19 cellular contexts compared by ENCODE assay signal in the genomic region with DNA sequence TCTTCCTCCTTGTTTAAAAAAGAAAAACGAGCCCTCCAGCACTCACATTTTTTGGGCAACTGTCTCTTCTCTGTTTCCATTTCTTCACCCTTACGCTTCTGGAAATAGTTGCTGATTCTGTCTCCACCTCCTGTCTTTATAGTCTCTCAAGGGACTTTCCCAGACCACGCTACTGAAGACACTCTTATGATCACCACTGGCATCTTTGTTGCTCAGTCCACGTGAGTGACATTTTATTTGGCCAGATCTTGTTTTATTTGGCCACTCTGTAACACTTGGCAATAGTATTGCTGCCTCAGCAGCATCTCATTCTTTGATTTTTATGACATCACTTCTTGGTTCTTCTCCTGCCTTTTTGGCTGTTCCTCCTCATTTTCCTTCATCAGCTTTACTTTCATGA. TPM values are rescaled to one million over a fixed set of nuclear protein-coding genes. Genes with fewer than 3 reads are reported as not detected.
DNase-seq lines count a peak whose midpoint lies in the region; ATAC-seq and TF ChIP-seq lines count a peak whose summit lies in the region.
"Had no signal": no experiment of that assay in that cellular context is flagged by ENCODE, and none has a peak within 500 bp of the region (broad histone marks: within the 10 kb centered on the region; RNA-seq: fewer than 3 reads in every experiment).

No MANE protein-coding gene starts in this region.

- no peak overlapping the region for H3K27ac Mint-ChIP-seq in activated CD8-positive, alpha-beta T cell treated with anti-CD3 and anti-CD28 coated beads for 36 hours
- H3K27ac Mint-ChIP-seq in activated CD8-positive, alpha-beta T cell treated with anti-CD3 and anti-CD28 coated beads, Interleukin-2, amount 10 ng/mL, durations not matched to agents 7 days and 5 days, result no peak overlapping the region
- H3K27ac Mint-ChIP-seq: dendritic cell treated with granulocyte-macrophage colony-stimulating factor and Interleukin-4, amounts not matched to agents 40 ng/mL and 50 ng/mL, for 4 days had no signal

- H2BK12ac ChIP-seq in trophoblast cell (ENCODE audit: low read length), result no peak overlapping the region

- H3K9me3 ChIP-seq in aorta (ENCODE audit: control insufficient read depth, low read length) (no peaks in the 10 kb centered on the region), trophoblast cell (ENCODE audit: insufficient read depth, low read depth, low read length) (no peaks in the 10 kb centered on the region)

- intact Hi-C loops in activated CD8-positive, alpha-beta T cell treated with anti-CD3 and anti-CD28 coated beads for 36 hours (cut with micrococcal nuclease), result no loop called here
- intact Hi-C loops in aorta (cut with DNase I), result no loop called here

- no peaks in the 10 kb centered on the region for H3K36me3 Mint-ChIP-seq in activated CD8-positive, alpha-beta T cell treated with anti-CD3 and anti-CD28 coated beads for 36 hours (ENCODE audit: low read depth)
- H3K36me3 Mint-ChIP-seq in activated CD8-positive, alpha-beta T cell treated with anti-CD3 and anti-CD28 coated beads, Interleukin-2, amount 10 ng/mL, durations not matched to agents 7 days and 5 days (ENCODE audit: low read depth), result peaks cover 3% of the 10 kb centered on the region

- no peak overlapping the region for H3K14ac ChIP-seq in trophoblast cell (ENCODE audit: low read length)

- no peaks in the 10 kb centered on the region for H3K79me2 ChIP-seq in trophoblast cell (ENCODE audit: control insufficient read depth, insufficient read depth, low read length, poor library complexity)

- peaks cover 19% of the 10 kb centered on the region for H3K27me3 Mint-ChIP-seq in activated CD8-positive, alpha-beta T cell treated with anti-CD3 and anti-CD28 coated beads for 36 hours
- peaks cover 43% of the 10 kb centered on the region for H3K27me3 Mint-ChIP-seq in activated CD8-positive, alpha-beta T cell treated with anti-CD3 and anti-CD28 coated beads, Interleukin-2, amount 10 ng/mL, durations not matched to agents 7 days and 5 days (ENCODE audit: low read depth)
- H3K27me3 Mint-ChIP-seq: dendritic cell treated with granulocyte-macrophage colony-stimulating factor and Interleukin-4, amounts not matched to agents 40 ng/mL and 50 ng/mL, for 4 days had no signal

- peaks cover 17% of the 10 kb centered on the region for H3K4me1 Mint-ChIP-seq in activated CD8-positive, alpha-beta T cell treated with anti-CD3 and anti-CD28 coated beads for 36 hours (ENCODE audit: low read depth)
- H3K4me1 Mint-ChIP-seq in activated CD8-positive, alpha-beta T cell treated with anti-CD3 and anti-CD28 coated beads, Interleukin-2, amount 10 ng/mL, durations not matched to agents 7 days and 5 days (ENCODE audit: low read depth), result peaks cover 22% of the 10 kb centered on the region

- POLR2A ChIA-PET in activated CD8-positive, alpha-beta T cell treated with anti-CD3 and anti-CD28 coated beads for 36 hours (lab: Charles Lee), result no interaction called here
- POLR2A ChIA-PET in activated CD8-positive, alpha-beta T cell treated with anti-CD3 and anti-CD28 coated beads, Interleukin-2, amount 10 ng/mL, durations not matched to agents 7 days and 5 days (lab: Charles Lee), result no interaction called here

- H4K8ac ChIP-seq in trophoblast cell (ENCODE audit: low read depth, low read length), result no peak overlapping the region

- WGBS in aorta, 2 donors, result 2 to 3% methylated on average over 4 of the region's 4 CpGs
- WGBS in trophoblast cell (ENCODE audit: extremely low coverage, insufficient coverage, insufficient read length), result no CpG with 5 or more reads among the region's 4 CpGs

- no peak overlapping the region for H3K4me2 ChIP-seq in trophoblast cell (ENCODE audit: low read length)

- H3K9ac ChIP-seq in trophoblast cell (ENCODE audit: low read length), result no peak overlapping the region

- H3K27me3 ChIP-seq in aorta (ENCODE audit: control insufficient read depth in 1 of 2, insufficient read depth in 2 of 2, low read length in 1 of 2) (no peaks in the 10 kb centered on the region), trophoblast cell (ENCODE audit: insufficient read depth, low read length) (no peaks in the 10 kb centered on the region)

- H3K27ac ChIP-seq in aorta (ENCODE audit: low read depth in 1 of 2, low read length in 2 of 2) (no peak overlapping the region), trophoblast cell (ENCODE audit: low read depth, low read length) (no peak overlapping the region)

- no peak overlapping the region for H3K4ac ChIP-seq in trophoblast cell (ENCODE audit: low read depth, low read length)

- TF ChIP-seq CTCF in activated CD8-positive, alpha-beta T cell treated with anti-CD3 and anti-CD28 coated beads for 36 hours (IDR thresholded peaks at IDR 0.05), result no peak

- H3K79me1 ChIP-seq in trophoblast cell (ENCODE audit: low read length), result no peaks in the 10 kb centered on the region

- no peak overlapping the region for H2BK120ac ChIP-seq in trophoblast cell (ENCODE audit: insufficient read depth, low read length, poor library complexity)

- H3K4me1 ChIP-seq in aorta (ENCODE audit: control insufficient read depth in 1 of 2, insufficient read depth in 2 of 2, low read length in 2 of 2), result peaks cover 0 to 3% of the 10 kb centered on the region in 2 donors
- no peaks in the 10 kb centered on the region for H3K4me1 ChIP-seq in trophoblast cell (ENCODE audit: control insufficient read depth in 1 of 2, insufficient read depth in 2 of 2, low read length in 2 of 2)

- H3K36me3 ChIP-seq in aorta (ENCODE audit: control insufficient read depth in 1 of 2, insufficient read depth in 2 of 2, low read length in 1 of 2) (no peaks in the 10 kb centered on the region), trophoblast cell (ENCODE audit: control insufficient read depth in 1 of 2, insufficient read depth in 2 of 2, low read length in 2 of 2) (no peaks in the 10 kb centered on the region)

- H3K4me3 ChIP-seq in aorta (ENCODE audit: low read length in 2 of 2), result no peak overlapping the region
- H3K4me3 ChIP-seq in trophoblast cell (ENCODE audit: low read depth, low read length), result no peak overlapping the region

- DNase-seq in activated CD8-positive, alpha-beta T cell treated with anti-CD3 and anti-CD28 coated beads for 36 hours, result no peak
- no peak for DNase-seq in activated CD8-positive, alpha-beta T cell treated with anti-CD3 and anti-CD28 coated beads, Interleukin-2, amount 10 ng/mL, durations not matched to agents 7 days and 5 days
- DNase-seq in SK-MEL-5 (ENCODE audit: low read depth, low spot score) (peak; percentile 14), aorta (no peak), activated gamma-delta T cell treated with Interleukin-2 at 50 U/mL for 16 hours (no peak), trophoblast cell (no peak), GM03348 (ENCODE audit: low spot score) (no peak)
- DNase-seq: activated effector memory CD4-positive, alpha-beta T cell treated with anti-CD3 and anti-CD28 coated beads, Interleukin-2, amount 50 U/mL, for 16 hours; glutamatergic neuron; islet precursor cell; NCI-H2029 treated with DMSO at 0.1 percent for 48 hours; NCI-H524; OCI-M1 had no signal

- no peak overlapping the region for H3K18ac ChIP-seq in trophoblast cell (ENCODE audit: low read length)

- no peaks in the 10 kb centered on the region for H3K9me3 Mint-ChIP-seq in activated CD8-positive, alpha-beta T cell treated with anti-CD3 and anti-CD28 coated beads for 36 hours
- no peaks in the 10 kb centered on the region for H3K9me3 Mint-ChIP-seq in activated CD8-positive, alpha-beta T cell treated with anti-CD3 and anti-CD28 coated beads, Interleukin-2, amount 10 ng/mL, durations not matched to agents 7 days and 5 days (ENCODE audit: insufficient read depth)

- no peak overlapping the region for H2BK5ac ChIP-seq in trophoblast cell (ENCODE audit: low read depth, low read length, poor library complexity)

- CTCF ChIA-PET in activated CD8-positive, alpha-beta T cell treated with anti-CD3 and anti-CD28 coated beads for 36 hours (lab: Charles Lee), result no interaction called here
- CTCF ChIA-PET in activated CD8-positive, alpha-beta T cell treated with anti-CD3 and anti-CD28 coated beads, Interleukin-2, amount 10 ng/mL, durations not matched to agents 7 days and 5 days (lab: Charles Lee), result no interaction called here

- no peak overlapping the region for H3K23ac ChIP-seq in trophoblast cell (ENCODE audit: low read length)

- no peak overlapping the region for H3K4me3 Mint-ChIP-seq in activated CD8-positive, alpha-beta T cell treated with anti-CD3 and anti-CD28 coated beads for 36 hours
- no peak overlapping the region for H3K4me3 Mint-ChIP-seq in activated CD8-positive, alpha-beta T cell treated with anti-CD3 and anti-CD28 coated beads, Interleukin-2, amount 10 ng/mL, durations not matched to agents 7 days and 5 days
- H3K4me3 Mint-ChIP-seq: dendritic cell treated with granulocyte-macrophage colony-stimulating factor and Interleukin-4, amounts not matched to agents 40 ng/mL and 50 ng/mL, for 4 days had no signal

- H2AFZ ChIP-seq in trophoblast cell (ENCODE audit: insufficient read depth, low read length, poor library complexity), result no peak overlapping the region

- H4K91ac ChIP-seq in trophoblast cell (ENCODE audit: low read depth, low read length), result no peak overlapping the region

- peak; percentile 30 for ATAC-seq in activated CD8-positive, alpha-beta T cell treated with anti-CD3 and anti-CD28 coated beads for 36 hours
- no peak for ATAC-seq in activated CD8-positive, alpha-beta T cell treated with anti-CD3 and anti-CD28 coated beads, Interleukin-2, amount 10 ng/mL, durations not matched to agents 7 days and 5 days
- ATAC-seq in HG02571 (IDR thresholded peaks at IDR 0.05; ENCODE audit: unreplicated experiment) (peak; percentile 62), aorta (ENCODE audit: low FRiP score) (peak; percentile 33)
- ATAC-seq: esophagus mucosa, SK-N-SH treated with all-trans-retinoic acid at 6 μM for 48 hours had no signal

- H4K12ac ChIP-seq in trophoblast cell (ENCODE audit: low read depth, low read length), result no peak overlapping the region

- no peak overlapping the region for H2AK5ac ChIP-seq in trophoblast cell (ENCODE audit: low read length)

- in situ Hi-C loops in SK-MEL-5 (cut with HindIII; ENCODE audit: low pct_unique_long_range_greater_than_20kb, low sequenced_read_pairs), result no loop called here

RNA-seq across cellular contexts. Expression of a gene that starts 21.6 kb away (rescaled TPM):
- total RNA-seq in activated CD8-positive, alpha-beta T cell treated with anti-CD3 and anti-CD28 coated beads for 36 hours, result not detected
- total RNA-seq in activated CD8-positive, alpha-beta T cell treated with anti-CD3 and anti-CD28 coated beads, Interleukin-2, amount 10 ng/mL, durations not matched to agents 7 days and 5 days, result not detected
- 0.05 TPM in 1 of 2 replicates, not detected in the other for total RNA-seq in SK-MEL-5 (2014; rRNA removed; shearing (Covaris generic))
- polyA plus RNA-seq in SK-MEL-5 (2015; cell fraction: cytosol; rRNA removed), result not detected in 2 replicates
- polyA plus RNA-seq in SK-MEL-5 (2015; cell fraction: nucleus; rRNA removed), result not detected in 2 replicates
- 1 to 10 TPM; 1.2 to 2.0 TPM for total RNA-seq in aorta
- polyA plus RNA-seq in aorta, result 1 to 10 TPM in 1 of 2 donors, not detected in 1; 4.9 TPM
- 0.16 and 0.18 TPM in 2 replicates for polyA plus RNA-seq in trophoblast cell (2013)
- total RNA-seq: A172, esophagus mucosa, HT1080 had no signal
